Comparison of ENCODE assay signal across 10 cellular contexts in genomic region chr2:187575081-187576067, GRCh38. TPM values are rescaled to one million over a fixed set of nuclear protein-coding genes. Genes with fewer than 3 reads are reported as not detected.
DNase-seq lines count a peak whose midpoint lies in the region; ATAC-seq and TF ChIP-seq lines count a peak whose summit lies in the region.
"Had no signal": no experiment of that assay in that cellular context is flagged by ENCODE, and none has a peak within 500 bp of the region (broad histone marks: within the 10 kb centered on the region; RNA-seq: fewer than 3 reads in every experiment).

No MANE protein-coding gene starts in this region.

- H3K4me1 ChIP-seq in HUES64 (ENCODE audit: insufficient read depth, low read length): peaks cover 20% of the 10 kb centered on the region
- peaks cover 0 to 4% of the 10 kb centered on the region in 2 donors for H3K4me1 ChIP-seq in muscle layer of duodenum (ENCODE audit: control insufficient read depth in 1 of 2, insufficient read depth in 2 of 2, low read length in 2 of 2)

- CTCF ChIA-PET in AG04450 (lab: Charles Lee): interaction anchor here (0.7 to 4.2 kb wide), 6 partner anchors 8 to 713 kb away, joined by 3 to 88 read pairs (median 3); partner anchors contain the start of gene TFPI

- whole genome bisulfite sequencing in HUES64: 48% methylated on average over 3 of the region's 3 CpGs

- DNase-seq in AG04450 (ENCODE audit: low read depth, low spot score) (peak; percentile 37), dermis microvascular lymphatic vessel endothelial cell (ENCODE audit: low read depth in 2 of 2) (peak; percentile 68 to 85), hypothalamus (lab: John Stamatoyannopoulos, UW) (no peak), medulla oblongata (ENCODE audit: extremely low spot score) (no peak)
- no peak for DNase-seq in activated CD4-positive, alpha-beta T cell treated with anti-CD3 and anti-CD28 coated beads for 48 hours
- DNase-seq: naive thymus-derived CD4-positive, alpha-beta T cell; NCI-H345 had no signal

- H3K27ac ChIP-seq in AG04450 (ENCODE audit: low read depth, low read length) (no peak overlapping the region), HUES64 (ENCODE audit: low read depth, low read length) (peak overlapping the region; percentile 55), muscle layer of duodenum (ENCODE audit: low read length) (peak overlapping the region; percentile 10)

- TF ChIP-seq CTCF in AG04450 (IDR thresholded peaks at IDR 0.05; ENCODE audit: low read depth, low read length): no peak

- ATAC-seq in GM21528 (IDR thresholded peaks at IDR 0.05; ENCODE audit: low FRiP score, unreplicated experiment): no peak
- ATAC-seq: naive thymus-derived CD4-positive, alpha-beta T cell had no signal

- POLR2A ChIA-PET in AG04450 (lab: Yijun Ruan, JAX): interaction anchor here (0.7 to 1.0 kb wide), 2 partner anchors 20 to 28 kb away, joined by 3 read pairs; no protein-coding TSS in a partner anchor

- H3K27me3 ChIP-seq in AG04450 (ENCODE audit: control insufficient read depth, insufficient read depth, low read length) (no peaks in the 10 kb centered on the region), HUES64 (ENCODE audit: insufficient read depth, low read length) (no peaks in the 10 kb centered on the region), muscle layer of duodenum (ENCODE audit: low read depth, low read length) (no peaks in the 10 kb centered on the region)

- H3K4me3 ChIP-seq in AG04450 (ENCODE audit: low read depth, low read length) (no peak overlapping the region), HUES64 (ENCODE audit: low read length) (no peak overlapping the region), muscle layer of duodenum (ENCODE audit: low read depth in 1 of 2, low read length in 2 of 2) (no peak overlapping the region)

- H3K36me3 ChIP-seq in HUES64 (ENCODE audit: insufficient read depth, low read length): no peaks in the 10 kb centered on the region
- H3K36me3 ChIP-seq in muscle layer of duodenum (ENCODE audit: control insufficient read depth in 1 of 2, insufficient read depth in 2 of 2, low read length in 2 of 2): no peaks in the 10 kb centered on the region

- H3K9me3 ChIP-seq in AG04450 (ENCODE audit: control insufficient read depth, insufficient read depth, low read length) (no peaks in the 10 kb centered on the region), HUES64 (ENCODE audit: insufficient read depth, low read depth, low read length) (peaks cover 5% of the 10 kb centered on the region; the same call in 1 of the 2 replicates), muscle layer of duodenum (ENCODE audit: control insufficient read depth in 1 of 2, low read length in 2 of 2) (no peaks in the 10 kb centered on the region)

- no peak overlapping the region for H3K9ac ChIP-seq in HUES64 (ENCODE audit: low read depth, low read length)

RNA-seq across cellular contexts. Expression of gene TFPI, which starts 21.1 kb away (rescaled TPM):
- polyA plus RNA-seq in AG04450 (2011; rRNA removed): 73.2 and 91.2 TPM in 2 replicates
- polyA minus RNA-seq in AG04450 (2011; rRNA and poly(A)+ RNA removed): 44.5 and 77.2 TPM in 2 replicates
- 23.2 TPM for polyA plus RNA-seq in HUES64 (2013, experiment 1 of 2)
- 32.7 TPM for polyA plus RNA-seq in HUES64 (2013, experiment 2 of 2)
- total RNA-seq in dermis microvascular lymphatic vessel endothelial cell: 716 and 1,528 TPM in 2 replicates
- polyA plus RNA-seq: naive thymus-derived CD4-positive, alpha-beta T cell had no signal

Comparison
In these comparisons a context has a peak if more than half of its experiments do, and no peak if none do; other contexts are left out.
1. DNase-seq: peak in AG04450 (single experiment) and dermis microvascular lymphatic vessel endothelial cell (2 of 2); none in hypothalamus (0 of 51), medulla oblongata (single experiment) and activated CD4-positive, alpha-beta T cell treated with anti-CD3 and anti-CD28 coated beads for 48 hours (single experiment).